Comparison of ENCODE assay signal across 15 cellular contexts in the genomic region with DNA sequence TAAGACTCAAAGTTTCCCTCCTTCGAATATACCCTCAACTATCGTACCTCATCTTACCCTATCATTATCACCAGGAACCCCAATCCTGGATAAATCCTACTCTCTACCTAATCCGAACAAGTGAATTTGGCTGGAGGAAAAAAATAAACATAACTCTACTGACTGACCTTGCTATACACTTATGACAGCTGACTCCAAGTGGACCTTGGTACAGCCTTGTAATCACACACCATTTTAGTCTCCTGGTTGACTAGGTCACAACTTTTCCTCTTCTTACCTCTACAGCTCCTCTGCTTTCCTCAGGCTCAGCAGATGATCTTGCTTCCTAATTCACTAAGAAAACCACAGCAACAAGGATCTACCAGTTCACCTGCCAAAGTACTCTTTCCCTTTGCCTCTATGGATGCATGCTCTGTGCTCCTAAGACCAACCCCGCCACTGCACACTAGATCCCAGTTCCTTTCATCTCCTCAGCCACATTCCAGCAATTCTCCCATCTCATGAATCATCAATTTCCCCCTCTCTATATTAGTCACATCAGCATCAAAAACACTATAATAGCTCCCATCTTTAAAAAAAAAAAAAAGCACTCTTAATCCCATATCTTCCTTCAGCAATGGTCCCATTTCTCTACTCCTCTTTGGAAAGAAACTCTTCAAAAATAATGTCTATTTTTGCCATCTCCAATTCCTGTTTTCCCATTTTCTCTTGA. TPM values are rescaled to one million over a fixed set of nuclear protein-coding genes. Genes with fewer than 3 reads are reported as not detected.
A peak's percentile ranks its signal among the peaks of the same experiment; 100 is the strongest.
DNase-seq lines count a peak whose midpoint lies in the region; ATAC-seq and TF ChIP-seq lines count a peak whose summit lies in the region.
"Had no signal": no experiment of that assay in that cellular context is flagged by ENCODE, and none has a peak within 500 bp of the region (broad histone marks: within the 10 kb centered on the region; RNA-seq: fewer than 3 reads in every experiment).

No MANE protein-coding gene starts in this region.

- no peak overlapping the region for H3K4me3 Mint-ChIP-seq in naive thymus-derived CD4-positive, alpha-beta T cell
- H3K4me3 Mint-ChIP-seq: activated naive CD8-positive, alpha-beta T cell treated with anti-CD3 and anti-CD28 coated beads, Interleukin-2, amount 10 ng/mL, durations not matched to agents 7 days and 5 days; CD4-positive, CD25-positive, alpha-beta regulatory T cell had no signal

- no peak overlapping the region for H3K14ac ChIP-seq in neuronal stem cell (ENCODE audit: low read length)

- no peak overlapping the region for H3K27ac ChIP-seq in neuronal stem cell (replicated peaks; ENCODE audit: low read length)
- H3K27ac ChIP-seq in esophagus squamous epithelium: no peak overlapping the region
- H3K27ac ChIP-seq in naive thymus-derived CD4-positive, alpha-beta T cell (ENCODE audit: low read depth, low read length): no peak overlapping the region
- H3K27ac ChIP-seq: HL-60 had no signal

- H3K4me1 ChIP-seq in neuronal stem cell (ENCODE audit: control insufficient read depth in 2 of 2, insufficient read depth in 1 of 2, low read depth in 1 of 2, low read length in 2 of 2) (peaks cover 0 to 2% of the 10 kb centered on the region in 2 donors), esophagus squamous epithelium (no peaks in the 10 kb centered on the region)
- H3K4me1 ChIP-seq in naive thymus-derived CD4-positive, alpha-beta T cell (ENCODE audit: control insufficient read depth in 2 of 2, insufficient read depth in 2 of 2, low read length in 2 of 2): peaks cover 12 to 37% of the 10 kb centered on the region in 2 donors

- H2AK5ac ChIP-seq in neuronal stem cell (ENCODE audit: low read depth, low read length): no peak overlapping the region

- no peak overlapping the region for H4K8ac ChIP-seq in neuronal stem cell (ENCODE audit: low read depth, low read length)

- TF ChIP-seq CTCF in epithelial cell of esophagus (IDR thresholded peaks at IDR 0.05; ENCODE audit: insufficient read depth, low read depth, low read length, missing control alignments) (no peak), esophagus squamous epithelium (IDR thresholded peaks at IDR 0.05) (no peak)

- TF ChIP-seq POLR2A in esophagus squamous epithelium (IDR thresholded peaks at IDR 0.05): no peak

- DNase-seq in Daoy (ENCODE audit: low read depth): peak; percentile 86
- peak; percentile 90 for DNase-seq in RPMI7951 (ENCODE audit: low read depth)
- peak; percentile 59 for DNase-seq in epithelial cell of esophagus (ENCODE audit: low read depth)
- DNase-seq in neuronal stem cell (ENCODE audit: low spot score): no peak
- DNase-seq in esophagus squamous epithelium (lab: John Stamatoyannopoulos, UW): no peak
- DNase-seq in H7: no peak
- no peak for DNase-seq in naive thymus-derived CD4-positive, alpha-beta T cell
- DNase-seq: activated CD8-positive, alpha-beta memory T cell treated with anti-CD3 and anti-CD28 coated beads, Interleukin-2, amount 50 U/mL, for 4 hours; activated naive CD8-positive, alpha-beta T cell treated with anti-CD3 and anti-CD28 coated beads, Interleukin-2, amount 10 ng/mL, durations not matched to agents 7 days and 5 days; CD4-positive, CD25-positive, alpha-beta regulatory T cell; effector CD4-positive, alpha-beta T cell; NCI-H1048; NCI-H510A had no signal

- H3K27me3 Mint-ChIP-seq in naive thymus-derived CD4-positive, alpha-beta T cell: no peaks in the 10 kb centered on the region
- H3K27me3 Mint-ChIP-seq: activated naive CD8-positive, alpha-beta T cell treated with anti-CD3 and anti-CD28 coated beads, Interleukin-2, amount 10 ng/mL, durations not matched to agents 7 days and 5 days; CD4-positive, CD25-positive, alpha-beta regulatory T cell had no signal

- POLR2A ChIA-PET in naive thymus-derived CD4-positive, alpha-beta T cell (lab: Charles Lee): interaction anchor here (0.6 to 1.9 kb wide), 4 partner anchors 107 to 1193 kb away, joined by 3 to 13 read pairs (median 5); partner anchors contain the start of gene STK17A

- no peak overlapping the region for H2BK5ac ChIP-seq in neuronal stem cell (ENCODE audit: low read length)

- no peak overlapping the region for H3K18ac ChIP-seq in neuronal stem cell (ENCODE audit: low read length)

- H3K23ac ChIP-seq in neuronal stem cell (ENCODE audit: low read depth, low read length, poor library complexity): no peak overlapping the region

- CTCF ChIA-PET in naive thymus-derived CD4-positive, alpha-beta T cell (lab: Charles Lee): interaction anchor here (0.5 to 3.3 kb wide), 5 partner anchors 10 to 111 kb away, joined by 3 to 19 read pairs (median 4); partner anchors contain the start of gene STK17A

- H2BK12ac ChIP-seq in neuronal stem cell (ENCODE audit: low read length): no peak overlapping the region

- H3K9me3 ChIP-seq in neuronal stem cell (replicated peaks in 1 of 2; ENCODE audit: control insufficient read depth in 2 of 2, insufficient read depth in 1 of 2, low read depth in 1 of 2, low read length in 2 of 2): peaks cover 0 to 4% of the 10 kb centered on the region in 2 donors
- H3K9me3 ChIP-seq in esophagus squamous epithelium: no peaks in the 10 kb centered on the region
- H3K9me3 ChIP-seq in naive thymus-derived CD4-positive, alpha-beta T cell (ENCODE audit: control insufficient read depth in 2 of 3, low read length in 3 of 3): no peaks in the 10 kb centered on the region

- H3K4me3 ChIP-seq in epithelial cell of esophagus (ENCODE audit: low read length) (no peak overlapping the region), neuronal stem cell (ENCODE audit: low read length in 2 of 2) (peak overlapping the region in 1 of 2 donors; percentile 12), esophagus squamous epithelium (no peak overlapping the region), H7 (ENCODE audit: insufficient read depth, low read depth, low read length) (no peak overlapping the region)
- no peak overlapping the region for H3K4me3 ChIP-seq in naive thymus-derived CD4-positive, alpha-beta T cell (ENCODE audit: low read length)

- H3K79me1 ChIP-seq in neuronal stem cell (ENCODE audit: low read depth, low read length): peaks cover 10% of the 10 kb centered on the region

- ATAC-seq in HG03460 (IDR thresholded peaks at IDR 0.05; ENCODE audit: unreplicated experiment): no peak
- no peak for ATAC-seq in naive thymus-derived CD4-positive, alpha-beta T cell

- intact Hi-C loops in esophagus squamous epithelium (cut with DNase I): no loop called here
- intact Hi-C loops in naive thymus-derived CD4-positive, alpha-beta T cell (cut with micrococcal nuclease): no loop called here

- no peak overlapping the region for H3K27ac Mint-ChIP-seq in naive thymus-derived CD4-positive, alpha-beta T cell
- H3K27ac Mint-ChIP-seq: activated naive CD8-positive, alpha-beta T cell treated with anti-CD3 and anti-CD28 coated beads, Interleukin-2, amount 10 ng/mL, durations not matched to agents 7 days and 5 days; CD4-positive, CD25-positive, alpha-beta regulatory T cell had no signal

- H3K4ac ChIP-seq in neuronal stem cell (ENCODE audit: low read length): no peak overlapping the region

- no peak overlapping the region for H3K4me2 ChIP-seq in neuronal stem cell (ENCODE audit: insufficient read depth, low read length, poor library complexity, severe bottlenecking)

- no peak overlapping the region for H2AFZ ChIP-seq in neuronal stem cell (ENCODE audit: low read length)

- peaks cover 0 to 8% (median 3%) of the 10 kb centered on the region in 5 donors for H3K36me3 Mint-ChIP-seq in naive thymus-derived CD4-positive, alpha-beta T cell
- H3K36me3 Mint-ChIP-seq: CD4-positive, CD25-positive, alpha-beta regulatory T cell had no signal

- H3K27me3 ChIP-seq in neuronal stem cell (ENCODE audit: control insufficient read depth in 3 of 3, insufficient read depth in 3 of 3, low read depth in 1 of 3, low read length in 3 of 3) (peaks cover 0 to 2% (median 0%) of the 10 kb centered on the region in 3 experiments), esophagus squamous epithelium (no peaks in the 10 kb centered on the region), H7 (ENCODE audit: control insufficient read depth, insufficient read depth, low read length) (no peaks in the 10 kb centered on the region)
- no peaks in the 10 kb centered on the region for H3K27me3 ChIP-seq in naive thymus-derived CD4-positive, alpha-beta T cell (ENCODE audit: control insufficient read depth in 2 of 2, insufficient read depth in 2 of 2, low read length in 2 of 2)

- peak overlapping the region; percentile 18 for H3K9ac ChIP-seq in neuronal stem cell (ENCODE audit: low read depth, low read length, poor library complexity)

- no peak overlapping the region for H2BK120ac ChIP-seq in neuronal stem cell (ENCODE audit: low read depth, low read length)

- 100% methylated on average over 2 of the region's 4 CpGs for WGBS in neuronal stem cell (ENCODE audit: extremely low coverage in 2 of 2, insufficient read length in 2 of 2, insufficient replicate concordance in 1 of 2), 2 donors
- 90 to 97% methylated on average over 4 of the region's 4 CpGs for WGBS in esophagus squamous epithelium, 2 donors

- no peak overlapping the region for H2BK15ac ChIP-seq in neuronal stem cell (ENCODE audit: low read length)

- H3K36me3 ChIP-seq in neuronal stem cell (replicated peaks in 1 of 2; ENCODE audit: control insufficient read depth in 2 of 2, insufficient read depth in 2 of 2, low read length in 2 of 2) (no peaks in the 10 kb centered on the region), esophagus squamous epithelium (no peaks in the 10 kb centered on the region), H7 (replicated peaks; ENCODE audit: control insufficient read depth, insufficient read depth, low read length) (no peaks in the 10 kb centered on the region)
- no peaks in the 10 kb centered on the region for H3K36me3 ChIP-seq in naive thymus-derived CD4-positive, alpha-beta T cell (ENCODE audit: control insufficient read depth in 2 of 3, insufficient read depth in 3 of 3, low read length in 3 of 3)

- H4K91ac ChIP-seq in neuronal stem cell (ENCODE audit: low read depth, low read length, poor library complexity): no peak overlapping the region

- H3K4me1 Mint-ChIP-seq in naive thymus-derived CD4-positive, alpha-beta T cell: peaks cover 14 to 42% (median 21%) of the 10 kb centered on the region in 7 donors

- H3K9me3 Mint-ChIP-seq in naive thymus-derived CD4-positive, alpha-beta T cell: peaks cover 0 to 2% (median 0%) of the 10 kb centered on the region in 11 donors
- H3K9me3 Mint-ChIP-seq: activated naive CD8-positive, alpha-beta T cell treated with anti-CD3 and anti-CD28 coated beads, Interleukin-2, amount 10 ng/mL, durations not matched to agents 7 days and 5 days; CD4-positive, CD25-positive, alpha-beta regulatory T cell had no signal

RNA-seq across cellular contexts. Expression of gene COA1, which starts 35.5 kb away (rescaled TPM):
- total RNA-seq in Daoy (2014; rRNA removed; shearing (Covaris generic)): 137 and 162 TPM in 2 replicates
- total RNA-seq in RPMI7951 (2014; rRNA removed; shearing (Covaris generic)): 228 and 245 TPM in 2 replicates
- 218 TPM for polyA plus RNA-seq in neuronal stem cell (2013, experiment 1 of 2)
- 216 TPM for polyA plus RNA-seq in neuronal stem cell (2013, experiment 2 of 2)
- total RNA-seq in esophagus squamous epithelium: 10 to 100 TPM; 20.5 to 59.1 (median 42.3) TPM
- 120 and 129 TPM in 2 replicates for total RNA-seq in H7 (2014; rRNA removed; shearing (Covaris generic))
- 10 to 100 TPM; 51.3 to 73.3 (median 64.6) TPM for total RNA-seq in naive thymus-derived CD4-positive, alpha-beta T cell
- polyA plus RNA-seq in naive thymus-derived CD4-positive, alpha-beta T cell: 10 to 100 TPM; 67.1 to 86.6 TPM

Comparison
In these comparisons a context has a peak if more than half of its experiments do, and no peak if none do; other contexts are left out.
1. DNase-seq: peak in Daoy (single experiment), RPMI7951 (single experiment) and epithelial cell of esophagus (single experiment); none in neuronal stem cell (single experiment), esophagus squamous epithelium (single experiment), H7 (single experiment) and naive thymus-derived CD4-positive, alpha-beta T cell (0 of 9).